ENCODE assay signal across 1 cellular context in genomic region chr15:79004336-79004735, GRCh38.
TF ChIP-seq lines count a peak whose summit lies in the region.

No MANE protein-coding gene starts in this region.

TF ChIP-seq in HCT116, 20 proteins besides CTCF, POLR2A, EP300 and RAD21 (continued from another document):
- no peak for TF ChIP-seq ZBTB33 (IDR thresholded peaks at IDR 0.05; ENCODE audit: extremely low read depth, insufficient replicate concordance, low read length)
TF ChIP-seq in HCT116: peak in this region for 8.
